2 cellular contexts compared by ENCODE assay signal in the genomic region with DNA sequence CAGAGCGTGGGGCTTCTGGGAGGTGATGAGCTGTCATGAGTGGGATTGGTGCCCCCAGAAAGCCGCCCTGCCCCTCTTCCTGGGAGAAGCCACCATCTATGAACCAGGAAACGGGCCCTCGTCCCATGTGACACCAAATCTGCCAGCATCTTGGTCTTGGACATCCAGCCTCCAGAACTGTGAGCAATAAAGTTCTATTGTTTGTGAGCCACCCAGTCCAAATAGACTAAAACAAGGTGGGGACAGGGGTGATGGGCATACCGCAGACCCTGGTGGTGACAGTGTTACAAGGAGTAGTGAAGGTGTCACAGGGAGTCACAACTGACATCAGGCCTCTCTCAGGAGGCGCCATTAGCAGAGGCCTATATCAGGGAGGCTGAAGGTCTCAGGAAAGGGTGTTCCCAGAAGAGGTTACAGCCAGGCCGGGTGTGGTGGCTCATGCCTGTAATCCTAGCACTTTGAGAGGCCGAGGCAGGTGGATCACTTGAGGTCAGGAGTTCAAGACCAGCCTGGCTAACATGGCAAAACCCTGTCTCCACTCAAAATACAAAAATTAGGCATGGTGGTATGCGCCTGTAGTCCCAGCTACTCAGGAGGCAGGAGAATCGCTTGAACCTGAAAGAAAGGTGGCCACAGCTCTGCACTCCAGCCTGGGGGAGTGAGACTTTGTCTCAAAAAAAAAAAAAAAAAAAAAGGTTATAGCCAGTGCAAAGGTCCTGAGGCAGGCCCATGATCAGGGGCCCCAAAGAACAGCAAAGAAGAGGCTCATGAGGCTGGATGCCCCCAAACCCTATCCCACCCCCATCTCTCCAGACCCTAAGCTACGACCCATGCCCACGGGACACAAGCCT.
TF ChIP-seq lines count a peak whose summit lies in the region.

No MANE protein-coding gene starts in this region.

TF ChIP-seq in HepG2, 621 proteins besides CTCF, POLR2A, EP300 and RAD21:
- TF ChIP-seq FOXC1 (CRISPR knock-in tag; IDR thresholded peaks at IDR 0.05; ENCODE audit: borderline replicate concordance) (no peak), ZMYM3 (CRISPR knock-in tag; IDR thresholded peaks at IDR 0.05) (peak; percentile 51; the same call in 1 of the 2 replicates)

TF ChIP-seq in H1, 55 proteins besides CTCF, POLR2A, EP300 and RAD21:
- TF ChIP-seq RFX5 (IDR thresholded peaks at IDR 0.05; ENCODE audit: borderline replicate concordance, low read depth, low read length) (no peak), HDAC2 (IDR thresholded peaks at IDR 0.05; ENCODE audit: borderline replicate concordance in 1 of 2, low read depth in 2 of 2, low read length in 2 of 2) (0 out of 4 replicates have a peak, but pooled peaks of 1 of the 2 experiments have one; percentile 24), JUN (IDR thresholded peaks at IDR 0.05; ENCODE audit: low read depth, low read length) (no peak), EZH2 (IDR thresholded peaks at IDR 0.05; ENCODE audit: low read depth, low read length, severe bottlenecking) (no peak), KDM1A (IDR thresholded peaks at IDR 0.05; ENCODE audit: borderline replicate concordance, low read length) (peak; percentile 74; the same call in 1 of the 2 replicates), KDM4A (IDR thresholded peaks at IDR 0.05; ENCODE audit: low read depth, low read length, severe bottlenecking) (no peak), SUZ12 (IDR thresholded peaks at IDR 0.05; ENCODE audit: low read length) (no peak), NRF1 (IDR thresholded peaks at IDR 0.05; ENCODE audit: low read depth, low read length) (no peak), SIRT6 (IDR thresholded peaks at IDR 0.05; ENCODE audit: low read length) (no peak), PHF8 (conservative IDR thresholded peaks at IDR 0.05; ENCODE audit: low read depth, low read length) (no peak), CREB1 (IDR thresholded peaks at IDR 0.05) (no peak), TCF12 (IDR thresholded peaks at IDR 0.05; ENCODE audit: low read depth, low read length) (no peak), TBP (IDR thresholded peaks at IDR 0.05; ENCODE audit: low read depth, low read length) (no peak)
- TF ChIP-seq, protein P1, sequence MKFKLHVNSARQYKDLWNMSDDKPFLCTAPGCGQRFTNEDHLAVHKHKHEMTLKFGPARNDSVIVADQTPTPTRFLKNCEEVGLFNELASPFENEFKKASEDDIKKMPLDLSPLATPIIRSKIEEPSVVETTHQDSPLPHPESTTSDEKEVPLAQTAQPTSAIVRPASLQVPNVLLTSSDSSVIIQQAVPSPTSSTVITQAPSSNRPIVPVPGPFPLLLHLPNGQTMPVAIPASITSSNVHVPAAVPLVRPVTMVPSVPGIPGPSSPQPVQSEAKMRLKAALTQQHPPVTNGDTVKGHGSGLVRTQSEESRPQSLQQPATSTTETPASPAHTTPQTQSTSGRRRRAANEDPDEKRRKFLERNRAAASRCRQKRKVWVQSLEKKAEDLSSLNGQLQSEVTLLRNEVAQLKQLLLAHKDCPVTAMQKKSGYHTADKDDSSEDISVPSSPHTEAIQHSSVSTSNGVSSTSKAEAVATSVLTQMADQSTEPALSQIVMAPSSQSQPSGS (IDR thresholded peaks at IDR 0.05; ENCODE audit: low read length) = no peak
